ENCODE assay signal across 22 cellular contexts in the genomic region with DNA sequence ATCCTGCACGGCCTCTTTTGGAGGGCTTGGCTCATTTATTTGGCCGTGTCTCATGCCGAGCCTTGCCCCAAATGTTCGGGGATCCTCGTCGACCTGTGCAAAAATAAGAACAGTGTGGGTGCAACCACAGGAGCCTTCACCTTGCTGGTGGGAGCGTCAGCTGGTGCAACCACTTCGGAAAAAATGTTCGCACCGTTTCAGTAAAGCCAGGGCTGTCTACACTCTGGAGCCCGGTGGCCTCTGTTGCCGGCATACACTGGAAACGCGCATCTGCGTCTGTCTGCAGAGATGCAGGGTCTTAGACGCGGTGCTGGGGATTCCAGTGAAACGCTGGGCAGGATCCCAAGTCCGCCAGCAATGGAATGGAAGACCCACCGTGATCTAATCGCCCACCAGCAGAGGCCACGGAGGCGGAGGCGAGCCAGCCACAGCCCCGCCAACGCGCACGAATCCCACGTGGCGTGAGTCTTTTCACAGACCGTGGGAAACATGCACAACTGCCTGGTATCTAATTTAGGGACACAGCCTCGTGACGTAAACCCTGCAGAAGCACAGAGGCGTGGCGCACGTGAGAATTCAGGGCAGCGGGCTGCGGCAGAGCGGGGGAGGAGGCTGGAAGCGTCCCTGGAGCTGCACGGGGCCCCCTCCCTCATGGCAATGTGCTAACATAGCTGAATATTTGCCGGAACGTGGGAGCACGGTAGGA. TPM values are rescaled to one million over a fixed set of nuclear protein-coding genes. Genes with fewer than 3 reads are reported as not detected.
DNase-seq lines count a peak whose midpoint lies in the region; ATAC-seq and TF ChIP-seq lines count a peak whose summit lies in the region.
"Had no signal": no experiment of that assay in that cellular context is flagged by ENCODE, and none has a peak within 500 bp of the region (broad histone marks: within the 10 kb centered on the region; RNA-seq: fewer than 3 reads in every experiment).

No MANE protein-coding gene starts in this region.

- H3F3A ChIP-seq in smooth muscle cell (ENCODE audit: low read depth) = no peaks in the 10 kb centered on the region

- H3K4me3 ChIP-seq in right cardiac atrium (ENCODE audit: low read length) (no peak overlapping the region), heart right ventricle (no peak overlapping the region), mesenchymal stem cell (ENCODE audit: insufficient read depth in 1 of 2, low read depth in 1 of 2, low read length in 2 of 2) (no peak overlapping the region), smooth muscle cell (no peak overlapping the region)
- H3K4me3 ChIP-seq: A549, SJCRH30 had no signal

- no peak overlapping the region for H3K18ac ChIP-seq in mesenchymal stem cell (ENCODE audit: low read depth in 1 of 2, low read length in 2 of 2)

- H3K27ac ChIP-seq in right cardiac atrium (ENCODE audit: low read length) = no peak overlapping the region
- H3K27ac ChIP-seq in heart right ventricle = no peak overlapping the region
- no peak overlapping the region for H3K27ac ChIP-seq in mesenchymal stem cell (ENCODE audit: low read length, poor library complexity, severe bottlenecking)
- H3K27ac ChIP-seq in smooth muscle cell (ENCODE audit: low read depth) = no peak overlapping the region
- H3K27ac ChIP-seq: A549, KMS-11, SJCRH30 had no signal

- H3K27me3 ChIP-seq in right cardiac atrium (ENCODE audit: control insufficient read depth, insufficient read depth) = no peaks in the 10 kb centered on the region
- no peaks in the 10 kb centered on the region for H3K27me3 ChIP-seq in heart right ventricle
- no peaks in the 10 kb centered on the region for H3K27me3 ChIP-seq in mesenchymal stem cell (ENCODE audit: control insufficient read depth in 1 of 2, insufficient read depth in 1 of 2, low read length in 2 of 2)
- H3K27me3 ChIP-seq in smooth muscle cell (ENCODE audit: low read depth) = no peaks in the 10 kb centered on the region

- TF ChIP-seq CTCF in heart right ventricle (IDR thresholded peaks at IDR 0.05) (no peak), smooth muscle cell (IDR thresholded peaks at IDR 0.05; ENCODE audit: borderline replicate concordance, insufficient read depth, poor library complexity, severe bottlenecking) (no peak)

- WGBS in right cardiac atrium = 94% methylated on average over 44 of the region's 44 CpGs
- 94% methylated on average over 44 of the region's 44 CpGs for WGBS in heart right ventricle, 2 donors
- WGBS in mesenchymal stem cell = 94% methylated on average over 44 of the region's 44 CpGs
- 93% methylated on average over 44 of the region's 44 CpGs for WGBS in smooth muscle cell (ENCODE audit: low lambda C conversion rate)

- no peak overlapping the region for H2AK5ac ChIP-seq in mesenchymal stem cell (ENCODE audit: low read length, severe bottlenecking)

- H3K4me1 ChIP-seq in right cardiac atrium (ENCODE audit: control insufficient read depth, insufficient read depth, low read length) (no peaks in the 10 kb centered on the region), heart right ventricle (no peaks in the 10 kb centered on the region), mesenchymal stem cell (ENCODE audit: control insufficient read depth, insufficient read depth, low read depth, low read length) (peaks cover 5% of the 10 kb centered on the region), smooth muscle cell (ENCODE audit: low read depth) (no peaks in the 10 kb centered on the region)
- H3K4me1 ChIP-seq: A549, SJCRH30 had no signal

- H3K9me3 ChIP-seq in right cardiac atrium (ENCODE audit: control insufficient read depth, low read length) (no peaks in the 10 kb centered on the region), heart right ventricle (no peaks in the 10 kb centered on the region), mesenchymal stem cell (ENCODE audit: control insufficient read depth, low read length) (no peaks in the 10 kb centered on the region), smooth muscle cell (replicated peaks; ENCODE audit: low read depth) (no peaks in the 10 kb centered on the region)
- H3K9me3 ChIP-seq: A549, SJCRH30 had no signal

- no peaks in the 10 kb centered on the region for H4K20me1 ChIP-seq in smooth muscle cell (ENCODE audit: low read depth)

- H3K4me2 ChIP-seq in mesenchymal stem cell (ENCODE audit: low read length, poor library complexity, severe bottlenecking) = no peak overlapping the region
- no peak overlapping the region for H3K4me2 ChIP-seq in smooth muscle cell
- H3K4me2 ChIP-seq: A549, KMS-11 had no signal

- H4K8ac ChIP-seq in mesenchymal stem cell (ENCODE audit: low read length) = no peak overlapping the region

- H2BK5ac ChIP-seq in mesenchymal stem cell (ENCODE audit: low read depth, low read length, poor library complexity, severe bottlenecking) = no peak overlapping the region

- H3K36me3 ChIP-seq in heart right ventricle = no peaks in the 10 kb centered on the region
- peaks cover 0 to 44% of the 10 kb centered on the region in 2 experiments for H3K36me3 ChIP-seq in mesenchymal stem cell (ENCODE audit: control insufficient read depth in 1 of 2, insufficient read depth in 2 of 2, low read depth in 1 of 2, low read length in 2 of 2)
- H3K36me3 ChIP-seq in smooth muscle cell (ENCODE audit: low read depth) = no peaks in the 10 kb centered on the region
- H3K36me3 ChIP-seq: SJCRH30 had no signal

- peak overlapping the region; percentile 35 for H4K91ac ChIP-seq in mesenchymal stem cell (ENCODE audit: low read length)

- H3K4ac ChIP-seq in mesenchymal stem cell (ENCODE audit: low read depth in 1 of 2, low read length in 2 of 2) = no peak overlapping the region

- H3K79me1 ChIP-seq in mesenchymal stem cell (replicated peaks; ENCODE audit: low read length, poor library complexity, severe bottlenecking) = peaks cover 12% of the 10 kb centered on the region

- no peak overlapping the region for H3K23ac ChIP-seq in mesenchymal stem cell (ENCODE audit: low read length in 2 of 2)

- intact Hi-C loops in right cardiac atrium (cut with DNase I) = no loop called here
- intact Hi-C loops in heart right ventricle (cut with DNase I) = loop anchor here in 1 of 10 donors (10.0 kb wide), 1 partner anchor 129 kb away; no protein-coding TSS in a partner anchor

- no peak overlapping the region for H3K14ac ChIP-seq in mesenchymal stem cell (ENCODE audit: low read length in 2 of 2)

- no peak overlapping the region for H2BK15ac ChIP-seq in mesenchymal stem cell (ENCODE audit: low read depth, poor library complexity, severe bottlenecking)

- H3K9ac ChIP-seq in mesenchymal stem cell (ENCODE audit: low read length) (no peak overlapping the region), smooth muscle cell (ENCODE audit: low read depth) (no peak overlapping the region)
- H3K9ac ChIP-seq: KMS-11 had no signal

- DNase-seq in right cardiac atrium (peak in 2 of 3 donors; percentile 5 to 45), heart right ventricle (no peak), cerebellar cortex (ENCODE audit: low spot score) (peak; percentile 39), mesenchymal stem cell (no peak), superior temporal gyrus (ENCODE audit: extremely low spot score) (peak; percentile 33), smooth muscle cell (lab: John Stamatoyannopoulos, UW; ENCODE audit: unreplicated experiment) (no peak), NOMO-1 (lab: John Stamatoyannopoulos, UW; ENCODE audit: unreplicated experiment in 2 of 2) (no peak)
- DNase-seq in NK-92 treated with Interleukin-12 subunit alpha and Interleukin-12 subunit beta, amount 100 ng/mL, for 24 hours (lab: John Stamatoyannopoulos, UW) = no peak
- DNase-seq: CD4-positive, alpha-beta T cell; COR-L47; DMS79; HCEC 1CT; MV-4-11; NCI-H1105 treated with DMSO at 0.1 percent for 48 hours; NCI-H2029 treated with DMSO at 0.1 percent for 48 hours; NCI-H226; NCI-H510A treated with DMSO at 0.1 percent for 48 hours; NCI-H748 treated with DMSO at 0.1 percent for 48 hours; SJCRH30 had no signal

- H2BK120ac ChIP-seq in mesenchymal stem cell (ENCODE audit: low read depth, low read length) = no peak overlapping the region

- H3K79me2 ChIP-seq in smooth muscle cell (ENCODE audit: low read depth) = no peaks in the 10 kb centered on the region

- H2AFZ ChIP-seq in mesenchymal stem cell (ENCODE audit: low read depth, low read length) = no peak overlapping the region
- no peak overlapping the region for H2AFZ ChIP-seq in smooth muscle cell (ENCODE audit: low read depth)

- ATAC-seq in right cardiac atrium (no peak), heart right ventricle (no peak)
- ATAC-seq: A549, Panc1 had no signal

- H2BK12ac ChIP-seq in mesenchymal stem cell (ENCODE audit: low read length in 2 of 2) = no peak overlapping the region

RNA-seq across cellular contexts. Expression of a gene that starts 13.8 kb away (rescaled TPM):
- total RNA-seq in right cardiac atrium = 10 to 100 TPM; 27.2 to 35.8 (median 31.6) TPM
- 43.1 TPM for polyA plus RNA-seq in right cardiac atrium
- total RNA-seq in heart right ventricle = 10 to 100 TPM; 19.1 to 44.2 (median 27.9) TPM
- polyA plus RNA-seq in heart right ventricle = 10 to 100 TPM; 29.6 to 82.2 TPM
- 61.3 TPM for polyA plus RNA-seq in mesenchymal stem cell (2013, experiment 1 of 2)
- polyA plus RNA-seq in mesenchymal stem cell (2013, experiment 2 of 2) = 61.0 TPM
- 26.8 and 28.2 TPM in 2 replicates for total RNA-seq in smooth muscle cell
- polyA plus RNA-seq in smooth muscle cell = 81.8 and 87.6 TPM in 2 replicates

RNA-seq across cellular contexts. Expression of a gene that starts 33.8 kb away (rescaled TPM):
- total RNA-seq in right cardiac atrium = 1 to 10 TPM; 6.1 to 8.9 (median 7.4) TPM
- 4.3 TPM for polyA plus RNA-seq in right cardiac atrium
- 1 to 10 TPM; 4.0 to 7.3 (median 6.5) TPM for total RNA-seq in heart right ventricle
- 10 to 100 TPM in 1 of 2 donors, 1 to 10 TPM in 1; 3.5 to 10.5 TPM for polyA plus RNA-seq in heart right ventricle
- polyA plus RNA-seq in mesenchymal stem cell (2013, experiment 1 of 2) = 7.1 TPM
- 7.2 TPM for polyA plus RNA-seq in mesenchymal stem cell (2013, experiment 2 of 2)
- total RNA-seq in smooth muscle cell = 15.1 and 16.2 TPM in 2 replicates
- 8.7 and 13.4 TPM in 2 replicates for polyA plus RNA-seq in smooth muscle cell

RNA-seq across cellular contexts. Expression of a gene that starts 33.8 kb away (rescaled TPM):
- total RNA-seq in right cardiac atrium (1 to 10 TPM; 3.5 to 5.9 (median 4.6) TPM), heart right ventricle (1 to 10 TPM; 1.3 to 3.1 (median 2.1) TPM), smooth muscle cell (0.63 and 3.0 TPM in 2 replicates)
- polyA plus RNA-seq in right cardiac atrium (1.5 TPM), heart right ventricle (1 to 10 TPM in 1 of 2 donors, under 1 TPM in 1; 0.97 to 2.4 TPM), smooth muscle cell (0.35 and 2.0 TPM in 2 replicates)
- polyA plus RNA-seq in mesenchymal stem cell (2013, experiment 1 of 2) = 1.0 TPM
- polyA plus RNA-seq in mesenchymal stem cell (2013, experiment 2 of 2) = 1.1 TPM

Comparison
In these comparisons a context has a peak if more than half of its experiments do, and no peak if none do; other contexts are left out.
1. DNase-seq: peak in right cardiac atrium (2 of 3), cerebellar cortex (single experiment) and superior temporal gyrus (single experiment); none in heart right ventricle (0 of 2), mesenchymal stem cell (single experiment), smooth muscle cell (single experiment), NOMO-1 (0 of 2) and NK-92 treated with Interleukin-12 subunit alpha and Interleukin-12 subunit beta, amount 100 ng/mL, for 24 hours (single experiment).